ENCODE assay signal across 2 cellular contexts in the genomic region with DNA sequence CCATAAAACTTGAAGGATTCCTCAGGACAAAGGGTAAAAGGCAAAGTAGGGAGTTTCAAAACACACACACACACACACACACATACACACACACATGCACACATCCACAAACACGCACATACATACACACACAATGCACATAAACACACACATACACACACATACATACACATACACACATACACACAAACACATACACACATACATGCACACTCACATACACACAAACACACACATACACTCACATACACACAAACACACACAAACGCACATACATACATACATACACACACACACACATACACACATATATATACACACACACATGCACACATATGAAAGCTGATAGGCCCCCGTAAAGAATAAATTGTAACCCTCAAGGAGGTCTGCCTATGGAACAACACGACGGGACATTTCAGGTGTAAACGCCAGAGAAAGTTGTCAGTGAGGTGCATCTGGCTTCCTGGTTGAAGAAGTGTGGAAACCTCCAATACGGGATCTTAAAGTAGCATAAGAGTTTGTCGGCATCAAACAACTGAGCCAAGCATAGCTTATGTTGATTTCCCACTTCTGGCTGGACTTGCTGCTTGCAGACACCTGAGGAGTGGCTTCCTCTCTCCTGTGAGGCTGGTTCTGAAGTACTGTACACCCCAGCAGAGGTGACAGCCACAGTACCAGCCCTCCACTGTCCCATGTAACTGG.
TF ChIP-seq lines count a peak whose summit lies in the region.

No MANE protein-coding gene starts in this region.

TF ChIP-seq in IMR-90, 13 proteins besides CTCF, POLR2A, EP300 and RAD21:
- no peak for TF ChIP-seq MAZ (IDR thresholded peaks at IDR 0.05; ENCODE audit: borderline replicate concordance, low read depth, low read length)
- no peak for TF ChIP-seq NFE2L2 (IDR thresholded peaks at IDR 0.05; ENCODE audit: low read depth, low read length)
- no peak for TF ChIP-seq CHD1 (IDR thresholded peaks at IDR 0.05; ENCODE audit: low read depth, low read length)
- TF ChIP-seq, protein P1, sequence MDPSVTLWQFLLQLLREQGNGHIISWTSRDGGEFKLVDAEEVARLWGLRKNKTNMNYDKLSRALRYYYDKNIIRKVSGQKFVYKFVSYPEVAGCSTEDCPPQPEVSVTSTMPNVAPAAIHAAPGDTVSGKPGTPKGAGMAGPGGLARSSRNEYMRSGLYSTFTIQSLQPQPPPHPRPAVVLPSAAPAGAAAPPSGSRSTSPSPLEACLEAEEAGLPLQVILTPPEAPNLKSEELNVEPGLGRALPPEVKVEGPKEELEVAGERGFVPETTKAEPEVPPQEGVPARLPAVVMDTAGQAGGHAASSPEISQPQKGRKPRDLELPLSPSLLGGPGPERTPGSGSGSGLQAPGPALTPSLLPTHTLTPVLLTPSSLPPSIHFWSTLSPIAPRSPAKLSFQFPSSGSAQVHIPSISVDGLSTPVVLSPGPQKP (IDR thresholded peaks at IDR 0.05; ENCODE audit: borderline replicate concordance, low read depth, low read length), result no peak
- no peak for TF ChIP-seq BHLHE40 (IDR thresholded peaks at IDR 0.05; ENCODE audit: low read depth, low read length)
- no peak for TF ChIP-seq MXI1 (IDR thresholded peaks at IDR 0.05; ENCODE audit: borderline replicate concordance, low read depth, low read length)
- no peak for TF ChIP-seq FOS (IDR thresholded peaks at IDR 0.05; ENCODE audit: low read depth, low read length)
- no peak for TF ChIP-seq CEBPB (IDR thresholded peaks at IDR 0.05; ENCODE audit: low read depth, low read length)
- TF ChIP-seq MAFK (IDR thresholded peaks at IDR 0.05; ENCODE audit: low read depth, low read length), result no peak
- TF ChIP-seq, protein P2, sequence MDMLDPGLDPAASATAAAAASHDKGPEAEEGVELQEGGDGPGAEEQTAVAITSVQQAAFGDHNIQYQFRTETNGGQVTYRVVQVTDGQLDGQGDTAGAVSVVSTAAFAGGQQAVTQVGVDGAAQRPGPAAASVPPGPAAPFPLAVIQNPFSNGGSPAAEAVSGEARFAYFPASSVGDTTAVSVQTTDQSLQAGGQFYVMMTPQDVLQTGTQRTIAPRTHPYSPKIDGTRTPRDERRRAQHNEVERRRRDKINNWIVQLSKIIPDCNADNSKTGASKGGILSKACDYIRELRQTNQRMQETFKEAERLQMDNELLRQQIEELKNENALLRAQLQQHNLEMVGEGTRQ (IDR thresholded peaks at IDR 0.05; ENCODE audit: low read depth, low read length), result no peak
- TF ChIP-seq SMC3 (IDR thresholded peaks at IDR 0.05; ENCODE audit: low read depth, low read length), result no peak
- TF ChIP-seq RFX5 (IDR thresholded peaks at IDR 0.05; ENCODE audit: low read depth, low read length), result no peak
- no peak for TF ChIP-seq RCOR1 (IDR thresholded peaks at IDR 0.05; ENCODE audit: insufficient replicate concordance, low read length)

TF ChIP-seq in K562, 482 proteins besides CTCF, POLR2A, EP300 and RAD21:
- TF ChIP-seq IRF2 (CRISPR knock-in tag; IDR thresholded peaks at IDR 0.05) (no peak), ERF (CRISPR knock-in tag; IDR thresholded peaks at IDR 0.05) (no peak), EHMT2 (IDR thresholded peaks at IDR 0.05) (0 out of 2 replicates have a peak, but pooled peaks have one; percentile 16), SNRNP70 (optimal IDR thresholded peaks at IDR 0.05; ENCODE audit: low read depth, low read length) (no peak), ZBTB1 (CRISPR knock-in tag; IDR thresholded peaks at IDR 0.05; ENCODE audit: borderline replicate concordance, low read depth) (no peak), ZNF134 (CRISPR knock-in tag; conservative IDR thresholded peaks at IDR 0.05) (no peak), RUNX1 (IDR thresholded peaks at IDR 0.05; ENCODE audit: low read depth) (no peak), OTX1 (CRISPR knock-in tag; IDR thresholded peaks at IDR 0.05) (0 out of 2 replicates have a peak, but pooled peaks have one; percentile 8), ZBTB7A (IDR thresholded peaks at IDR 0.05; ENCODE audit: borderline replicate concordance, control insufficient read depth, low read depth, low read length) (no peak), MCM3 (IDR thresholded peaks at IDR 0.05) (peak; percentile 41; the same call in 1 of the 2 replicates), ZNF444 (CRISPR knock-in tag; IDR thresholded peaks at IDR 0.05) (no peak), LARP7 (IDR thresholded peaks at IDR 0.05) (0 out of 2 replicates have a peak, but pooled peaks have one; percentile 56), CCNT2 (IDR thresholded peaks at IDR 0.05; ENCODE audit: borderline replicate concordance, extremely low read depth, insufficient read length, low read depth, low read length) (no peak), HMGN3 (IDR thresholded peaks at IDR 0.05; ENCODE audit: borderline replicate concordance, extremely low read depth, insufficient read length, low read depth, low read length) (no peak), POLR2H (tag; IDR thresholded peaks at IDR 0.05; ENCODE audit: low read depth) (no peak), TGIF2 (CRISPR knock-in tag; IDR thresholded peaks at IDR 0.05) (no peak), TSC22D4 (tag; IDR thresholded peaks at IDR 0.05) (peak; percentile 93; the same call in 1 of the 2 replicates), ARHGAP35 (IDR thresholded peaks at IDR 0.05; ENCODE audit: partially characterized antibody) (peak; percentile 26), ZNF707 (CRISPR knock-in tag; conservative IDR thresholded peaks at IDR 0.05) (no peak), HDAC1 (IDR thresholded peaks at IDR 0.05) (peak in 1 of 2 experiments; percentile 47; a peak in 1 of 4 replicates), GABPB2 (CRISPR knock-in tag; conservative IDR thresholded peaks at IDR 0.05) (no peak)
- TF ChIP-seq, protein P3, sequence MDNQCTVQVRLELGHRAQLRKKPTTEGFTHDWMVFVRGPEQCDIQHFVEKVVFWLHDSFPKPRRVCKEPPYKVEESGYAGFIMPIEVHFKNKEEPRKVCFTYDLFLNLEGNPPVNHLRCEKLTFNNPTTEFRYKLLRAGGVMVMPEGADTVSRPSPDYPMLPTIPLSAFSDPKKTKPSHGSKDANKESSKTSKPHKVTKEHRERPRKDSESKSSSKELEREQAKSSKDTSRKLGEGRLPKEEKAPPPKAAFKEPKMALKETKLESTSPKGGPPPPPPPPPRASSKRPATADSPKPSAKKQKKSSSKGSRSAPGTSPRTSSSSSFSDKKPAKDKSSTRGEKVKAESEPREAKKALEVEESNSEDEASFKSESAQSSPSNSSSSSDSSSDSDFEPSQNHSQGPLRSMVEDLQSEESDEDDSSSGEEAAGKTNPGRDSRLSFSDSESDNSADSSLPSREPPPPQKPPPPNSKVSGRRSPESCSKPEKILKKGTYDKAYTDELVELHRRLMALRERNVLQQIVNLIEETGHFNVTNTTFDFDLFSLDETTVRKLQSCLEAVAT (IDR thresholded peaks at IDR 0.05), result 0 out of 4 replicates have a peak, but pooled peaks of 1 of the 2 experiments have one; percentile 43
- TF ChIP-seq, protein P4, sequence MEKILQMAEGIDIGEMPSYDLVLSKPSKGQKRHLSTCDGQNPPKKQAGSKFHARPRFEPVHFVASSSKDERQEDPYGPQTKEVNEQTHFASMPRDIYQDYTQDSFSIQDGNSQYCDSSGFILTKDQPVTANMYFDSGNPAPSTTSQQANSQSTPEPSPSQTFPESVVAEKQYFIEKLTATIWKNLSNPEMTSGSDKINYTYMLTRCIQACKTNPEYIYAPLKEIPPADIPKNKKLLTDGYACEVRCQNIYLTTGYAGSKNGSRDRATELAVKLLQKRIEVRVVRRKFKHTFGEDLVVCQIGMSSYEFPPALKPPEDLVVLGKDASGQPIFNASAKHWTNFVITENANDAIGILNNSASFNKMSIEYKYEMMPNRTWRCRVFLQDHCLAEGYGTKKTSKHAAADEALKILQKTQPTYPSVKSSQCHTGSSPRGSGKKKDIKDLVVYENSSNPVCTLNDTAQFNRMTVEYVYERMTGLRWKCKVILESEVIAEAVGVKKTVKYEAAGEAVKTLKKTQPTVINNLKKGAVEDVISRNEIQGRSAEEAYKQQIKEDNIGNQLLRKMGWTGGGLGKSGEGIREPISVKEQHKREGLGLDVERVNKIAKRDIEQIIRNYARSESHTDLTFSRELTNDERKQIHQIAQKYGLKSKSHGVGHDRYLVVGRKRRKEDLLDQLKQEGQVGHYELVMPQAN (IDR thresholded peaks at IDR 0.05; ENCODE audit: borderline replicate concordance), result 0 out of 2 replicates have a peak, but pooled peaks have one; percentile 37
- TF ChIP-seq, protein P5, sequence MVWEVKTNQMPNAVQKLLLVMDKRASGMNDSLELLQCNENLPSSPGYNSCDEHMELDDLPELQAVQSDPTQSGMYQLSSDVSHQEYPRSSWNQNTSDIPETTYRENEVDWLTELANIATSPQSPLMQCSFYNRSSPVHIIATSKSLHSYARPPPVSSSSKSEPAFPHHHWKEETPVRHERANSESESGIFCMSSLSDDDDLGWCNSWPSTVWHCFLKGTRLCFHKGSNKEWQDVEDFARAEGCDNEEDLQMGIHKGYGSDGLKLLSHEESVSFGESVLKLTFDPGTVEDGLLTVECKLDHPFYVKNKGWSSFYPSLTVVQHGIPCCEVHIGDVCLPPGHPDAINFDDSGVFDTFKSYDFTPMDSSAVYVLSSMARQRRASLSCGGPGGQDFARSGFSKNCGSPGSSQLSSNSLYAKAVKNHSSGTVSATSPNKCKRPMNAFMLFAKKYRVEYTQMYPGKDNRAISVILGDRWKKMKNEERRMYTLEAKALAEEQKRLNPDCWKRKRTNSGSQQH (CRISPR knock-in tag; IDR thresholded peaks at IDR 0.05), result 0 out of 2 replicates have a peak, but pooled peaks have one; percentile 64
- TF ChIP-seq, protein P6, sequence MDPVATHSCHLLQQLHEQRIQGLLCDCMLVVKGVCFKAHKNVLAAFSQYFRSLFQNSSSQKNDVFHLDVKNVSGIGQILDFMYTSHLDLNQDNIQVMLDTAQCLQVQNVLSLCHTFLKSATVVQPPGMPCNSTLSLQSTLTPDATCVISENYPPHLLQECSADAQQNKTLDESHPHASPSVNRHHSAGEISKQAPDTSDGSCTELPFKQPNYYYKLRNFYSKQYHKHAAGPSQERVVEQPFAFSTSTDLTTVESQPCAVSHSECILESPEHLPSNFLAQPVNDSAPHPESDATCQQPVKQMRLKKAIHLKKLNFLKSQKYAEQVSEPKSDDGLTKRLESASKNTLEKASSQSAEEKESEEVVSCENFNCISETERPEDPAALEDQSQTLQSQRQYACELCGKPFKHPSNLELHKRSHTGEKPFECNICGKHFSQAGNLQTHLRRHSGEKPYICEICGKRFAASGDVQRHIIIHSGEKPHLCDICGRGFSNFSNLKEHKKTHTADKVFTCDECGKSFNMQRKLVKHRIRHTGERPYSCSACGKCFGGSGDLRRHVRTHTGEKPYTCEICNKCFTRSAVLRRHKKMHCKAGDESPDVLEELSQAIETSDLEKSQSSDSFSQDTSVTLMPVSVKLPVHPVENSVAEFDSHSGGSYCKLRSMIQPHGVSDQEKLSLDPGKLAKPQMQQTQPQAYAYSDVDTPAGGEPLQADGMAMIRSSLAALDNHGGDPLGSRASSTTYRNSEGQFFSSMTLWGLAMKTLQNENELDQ (CRISPR knock-in tag; IDR thresholded peaks at IDR 0.05; ENCODE audit: borderline replicate concordance), result no peak
- TF ChIP-seq, protein P7, sequence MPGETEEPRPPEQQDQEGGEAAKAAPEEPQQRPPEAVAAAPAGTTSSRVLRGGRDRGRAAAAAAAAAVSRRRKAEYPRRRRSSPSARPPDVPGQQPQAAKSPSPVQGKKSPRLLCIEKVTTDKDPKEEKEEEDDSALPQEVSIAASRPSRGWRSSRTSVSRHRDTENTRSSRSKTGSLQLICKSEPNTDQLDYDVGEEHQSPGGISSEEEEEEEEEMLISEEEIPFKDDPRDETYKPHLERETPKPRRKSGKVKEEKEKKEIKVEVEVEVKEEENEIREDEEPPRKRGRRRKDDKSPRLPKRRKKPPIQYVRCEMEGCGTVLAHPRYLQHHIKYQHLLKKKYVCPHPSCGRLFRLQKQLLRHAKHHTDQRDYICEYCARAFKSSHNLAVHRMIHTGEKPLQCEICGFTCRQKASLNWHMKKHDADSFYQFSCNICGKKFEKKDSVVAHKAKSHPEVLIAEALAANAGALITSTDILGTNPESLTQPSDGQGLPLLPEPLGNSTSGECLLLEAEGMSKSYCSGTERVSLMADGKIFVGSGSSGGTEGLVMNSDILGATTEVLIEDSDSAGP (CRISPR knock-in tag; IDR thresholded peaks at IDR 0.05), result no peak
- TF ChIP-seq, protein P8, sequence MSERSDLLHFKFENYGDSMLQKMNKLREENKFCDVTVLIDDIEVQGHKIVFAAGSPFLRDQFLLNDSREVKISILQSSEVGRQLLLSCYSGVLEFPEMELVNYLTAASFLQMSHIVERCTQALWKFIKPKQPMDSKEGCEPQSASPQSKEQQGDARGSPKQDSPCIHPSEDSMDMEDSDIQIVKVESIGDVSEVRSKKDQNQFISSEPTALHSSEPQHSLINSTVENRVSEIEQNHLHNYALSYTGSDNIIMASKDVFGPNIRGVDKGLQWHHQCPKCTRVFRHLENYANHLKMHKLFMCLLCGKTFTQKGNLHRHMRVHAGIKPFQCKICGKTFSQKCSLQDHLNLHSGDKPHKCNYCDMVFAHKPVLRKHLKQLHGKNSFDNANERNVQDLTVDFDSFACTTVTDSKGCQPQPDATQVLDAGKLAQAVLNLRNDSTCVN (CRISPR knock-in tag; IDR thresholded peaks at IDR 0.05), result no peak
